ENCODE assay signal across 35 cellular contexts in the genomic region with DNA sequence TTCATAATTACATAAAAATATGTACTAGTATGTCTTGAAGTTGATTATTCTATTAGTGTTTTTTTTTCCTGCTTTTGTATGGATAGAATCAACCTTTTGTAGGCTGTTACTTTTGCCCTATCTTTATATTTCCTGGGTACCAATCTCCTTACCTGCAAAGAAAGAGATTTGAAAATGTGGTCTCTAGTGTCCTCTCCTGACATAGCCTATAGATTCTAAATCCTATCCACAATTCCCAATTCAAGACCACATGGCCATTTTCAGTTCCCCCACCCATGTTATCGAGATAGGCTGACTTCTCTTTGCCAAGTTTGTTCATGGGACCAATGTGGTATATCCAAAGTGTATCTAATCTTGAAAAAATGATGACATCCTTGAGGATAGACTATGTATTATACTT.
"Had no signal": no experiment of that assay in that cellular context is flagged by ENCODE, and none has a peak within 500 bp of the region (broad histone marks: within the 10 kb centered on the region; RNA-seq: fewer than 3 reads in every experiment).

No MANE protein-coding gene starts in this region.

- H3K4me1 ChIP-seq: heart left ventricle, pancreas, prostate gland, sigmoid colon, stomach, suprapubic skin, tibial artery, upper lobe of right lung had no signal

- FAIRE-seq: astrocyte had no signal

- H3K36me3 ChIP-seq: brain microvascular endothelial cell, heart left ventricle, pancreas, prostate gland, sigmoid colon, stomach, suprapubic skin, tibial artery, upper lobe of right lung, WERI-Rb-1 had no signal

- H3K36me3 Mint-ChIP-seq: activated naive CD4-positive, alpha-beta T cell treated with anti-CD3 and anti-CD28 coated beads, Interleukin-2, amount 10 ng/mL, durations not matched to agents 7 days and 5 days; activated naive CD8-positive, alpha-beta T cell treated with anti-CD3 and anti-CD28 coated beads, Interleukin-2, amount 10 ng/mL, durations not matched to agents 7 days and 5 days; immature natural killer cell; naive B cell; stimulated activated naive B cell treated with anti-CD40 and anti-IgM and Interleukin-4, amounts not matched to agents 10 μg/mL and 1 μg/mL and 100 μg/mL, for 72 hours had no signal

- H3K27me3 ChIP-seq: brain microvascular endothelial cell, heart left ventricle, sigmoid colon, stomach, suprapubic skin, tibial artery, upper lobe of right lung had no signal

- H3K27me3 Mint-ChIP-seq: activated naive CD4-positive, alpha-beta T cell treated with anti-CD3 and anti-CD28 coated beads, Interleukin-2, amount 10 ng/mL, durations not matched to agents 7 days and 5 days; activated naive CD8-positive, alpha-beta T cell treated with anti-CD3 and anti-CD28 coated beads, Interleukin-2, amount 10 ng/mL, durations not matched to agents 7 days and 5 days; effector memory CD8-positive, alpha-beta T cell had no signal

- ATAC-seq: activated CD4-positive, CD25-positive, alpha-beta regulatory T cell treated with anti-CD3 and anti-CD28 coated beads, Interleukin-2, amount 50 U/mL, for 24 hours; effector memory CD8-positive, alpha-beta T cell; esophagus mucosa; heart left ventricle; left colon; pancreas; stimulated activated naive B cell treated with anti-CD40 and anti-IgM and Interleukin-4, amounts not matched to agents 10 μg/mL and 1 μg/mL and 100 μg/mL, for 72 hours; upper lobe of right lung had no signal

- H3K27ac ChIP-seq: brain microvascular endothelial cell, heart left ventricle, pancreas, prostate gland, sigmoid colon, stomach, suprapubic skin, tibial artery, upper lobe of right lung, WERI-Rb-1 had no signal

- H3K4me1 Mint-ChIP-seq: activated naive CD4-positive, alpha-beta T cell treated with anti-CD3 and anti-CD28 coated beads, Interleukin-2, amount 10 ng/mL, durations not matched to agents 7 days and 5 days; activated naive CD8-positive, alpha-beta T cell treated with anti-CD3 and anti-CD28 coated beads, Interleukin-2, amount 10 ng/mL, durations not matched to agents 7 days and 5 days; immature natural killer cell; stimulated activated naive B cell treated with anti-CD40 and anti-IgM and Interleukin-4, amounts not matched to agents 10 μg/mL and 1 μg/mL and 100 μg/mL, for 72 hours had no signal

- H3K9me3 Mint-ChIP-seq: activated naive CD4-positive, alpha-beta T cell treated with anti-CD3 and anti-CD28 coated beads, Interleukin-2, amount 10 ng/mL, durations not matched to agents 7 days and 5 days; activated naive CD8-positive, alpha-beta T cell treated with anti-CD3 and anti-CD28 coated beads, Interleukin-2, amount 10 ng/mL, durations not matched to agents 7 days and 5 days; naive B cell; stimulated activated naive B cell treated with anti-CD40 and anti-IgM and Interleukin-4, amounts not matched to agents 10 μg/mL and 1 μg/mL and 100 μg/mL, for 72 hours had no signal

- H3K4me3 Mint-ChIP-seq: activated naive CD4-positive, alpha-beta T cell treated with anti-CD3 and anti-CD28 coated beads, Interleukin-2, amount 10 ng/mL, durations not matched to agents 7 days and 5 days; activated naive CD8-positive, alpha-beta T cell treated with anti-CD3 and anti-CD28 coated beads, Interleukin-2, amount 10 ng/mL, durations not matched to agents 7 days and 5 days; effector memory CD8-positive, alpha-beta T cell; immature natural killer cell; mesothelial cell of epicardium; naive B cell; stimulated activated naive B cell treated with anti-CD40 and anti-IgM and Interleukin-4, amounts not matched to agents 10 μg/mL and 1 μg/mL and 100 μg/mL, for 72 hours had no signal

- H3K9me3 ChIP-seq: heart left ventricle, pancreas, prostate gland, sigmoid colon, stomach, suprapubic skin, tibial artery, upper lobe of right lung had no signal

- DNase-seq: activated CD4-positive, alpha-beta T cell treated with anti-CD3 and anti-CD28 coated beads for 48 hours; activated CD4-positive, alpha-beta T cell treated with anti-CD3 and anti-CD28 coated beads, Interleukin-2, amount 50 U/mL, for 48 hours; activated CD8-positive, alpha-beta memory T cell treated with anti-CD3 and anti-CD28 coated beads for 24 hours; activated gamma-delta T cell; activated naive CD4-positive, alpha-beta T cell treated with anti-CD3 and anti-CD28 coated beads, Interleukin-2, amount 10 ng/mL, durations not matched to agents 7 days and 5 days; activated naive CD8-positive, alpha-beta T cell treated with anti-CD3 and anti-CD28 coated beads, Interleukin-2, amount 10 ng/mL, durations not matched to agents 7 days and 5 days; brain microvascular endothelial cell; cortex of kidney; effector memory CD8-positive, alpha-beta T cell; foreskin fibroblast; heart left ventricle; hypothalamus; immature natural killer cell; kidney; left colon; naive B cell; pancreas; retina; sigmoid colon; small intestine; stimulated activated CD4-positive, alpha-beta T cell treated with anti-CD3 and anti-CD28 coated beads, Interleukin-1b, Interleukin-23, amount 100 ng/mL, for 48 hours; stimulated activated CD4-positive, alpha-beta T cell treated with anti-CD3 and anti-CD28 coated beads, Interleukin-4, amount 100 ng/mL, for 4 hours; stimulated activated CD8-positive, alpha-beta memory T cell treated with anti-CD3 and anti-CD28 coated beads, Interleukin-4, amount 100 ng/mL, for 48 hours; stimulated activated naive B cell treated with anti-CD40 and anti-IgM and Interleukin-4, amounts not matched to agents 10 μg/mL and 1 μg/mL and 100 μg/mL, for 72 hours; stomach; T1000; tibial artery; upper lobe of right lung; WERI-Rb-1 had no signal

- H3K27ac Mint-ChIP-seq: activated naive CD4-positive, alpha-beta T cell treated with anti-CD3 and anti-CD28 coated beads, Interleukin-2, amount 10 ng/mL, durations not matched to agents 7 days and 5 days; activated naive CD8-positive, alpha-beta T cell treated with anti-CD3 and anti-CD28 coated beads, Interleukin-2, amount 10 ng/mL, durations not matched to agents 7 days and 5 days; effector memory CD8-positive, alpha-beta T cell; immature natural killer cell; mesothelial cell of epicardium; naive B cell; stimulated activated naive B cell treated with anti-CD40 and anti-IgM and Interleukin-4, amounts not matched to agents 10 μg/mL and 1 μg/mL and 100 μg/mL, for 72 hours had no signal

- H3K4me3 ChIP-seq: heart left ventricle, pancreas, prostate gland, sigmoid colon, stomach, suprapubic skin, tibial artery, upper lobe of right lung had no signal
